In the genomic region with DNA sequence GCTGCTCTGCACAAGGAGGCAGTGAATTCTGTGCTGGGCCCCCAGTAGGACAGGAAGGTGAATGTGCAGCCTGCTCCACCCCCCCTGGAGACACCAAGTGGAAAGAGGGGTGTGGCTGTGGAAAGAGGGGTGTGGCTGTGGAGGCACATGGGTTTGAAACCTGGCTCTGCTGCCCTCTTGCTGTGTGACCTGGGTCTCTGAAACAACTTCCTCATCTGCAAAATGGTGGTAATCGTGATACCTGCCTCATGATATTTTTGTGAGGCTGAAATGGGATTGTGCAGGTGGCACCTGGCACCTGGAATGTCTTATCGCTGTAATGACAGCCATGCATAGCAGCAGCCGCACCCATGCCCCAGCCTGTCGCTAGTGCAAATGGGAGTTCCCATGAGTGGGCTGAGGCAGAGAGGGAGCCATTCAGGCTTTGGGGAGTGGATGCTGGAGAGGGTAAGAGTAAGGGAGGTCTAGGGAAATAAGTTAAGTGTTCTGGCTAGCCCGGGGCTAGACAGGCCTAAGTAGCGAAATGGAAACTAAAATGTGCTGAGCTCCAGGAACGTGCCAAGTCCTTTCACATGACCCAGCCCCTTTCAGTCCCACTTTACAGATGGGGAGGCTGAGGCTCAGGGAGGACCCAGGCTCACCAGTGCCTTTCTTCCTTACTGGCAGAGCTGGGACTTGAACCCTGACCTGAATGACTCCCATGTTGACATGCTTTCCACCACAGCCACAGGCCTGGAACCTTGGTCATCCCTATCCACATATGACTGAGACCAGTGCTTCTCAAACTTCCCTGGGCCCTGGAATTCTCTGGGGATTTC, we compare ENCODE assay signal across 12 cellular contexts. TPM values are rescaled to one million over a fixed set of nuclear protein-coding genes. Genes with fewer than 3 reads are reported as not detected.
DNase-seq lines count a peak whose midpoint lies in the region; ATAC-seq, FAIRE-seq and TF ChIP-seq lines count a peak whose summit lies in the region.
"Had no signal": no experiment of that assay in that cellular context is flagged by ENCODE, and none has a peak within 500 bp of the region (broad histone marks: within the 10 kb centered on the region; RNA-seq: fewer than 3 reads in every experiment).

No MANE protein-coding gene starts in this region.

- peaks cover 16% of the 10 kb centered on the region for H3K4me1 Mint-ChIP-seq in endodermal cell

- H3K36me3 ChIP-seq in OCI-LY1 (ENCODE audit: insufficient read depth, low read length) (no peaks in the 10 kb centered on the region), endodermal cell (ENCODE audit: control insufficient read depth, insufficient read depth, low read length) (no peaks in the 10 kb centered on the region)

- TF ChIP-seq CTCF in OCI-LY1 (IDR thresholded peaks at IDR 0.05; ENCODE audit: low read length) (peak; percentile 36), endodermal cell (conservative IDR thresholded peaks at IDR 0.05) (peak; percentile 33)

- 94 to 95% methylated on average over 7 of the region's 7 CpGs for WGBS in endodermal cell (ENCODE audit: insufficient coverage in 1 of 2, insufficient read length in 1 of 2), 2 experiments

- no peaks in the 10 kb centered on the region for H3K9me2 ChIP-seq in OCI-LY1 (ENCODE audit: low read depth, low read length)

- H3K27ac Mint-ChIP-seq in endodermal cell: no peak overlapping the region
- H3K27ac Mint-ChIP-seq: T-helper 17 cell had no signal

- H3K4me2 ChIP-seq in OCI-LY1 (ENCODE audit: low read length): no peak overlapping the region

- H3K4me3 ChIP-seq in OCI-LY1 (ENCODE audit: low read depth, low read length, poor library complexity, severe bottlenecking): no peak overlapping the region
- H3K4me3 ChIP-seq in endodermal cell (ENCODE audit: low read length): no peak overlapping the region

- H3F3A ChIP-seq in OCI-LY1 (ENCODE audit: insufficient read depth, low read length): 0 out of 2 replicates have a peak, but pooled peaks cover 3% of the 10 kb centered on the region

- no peak for ATAC-seq in HG03045 (IDR thresholded peaks at IDR 0.05; ENCODE audit: unreplicated experiment)
- no peak for ATAC-seq in HG03097 (IDR thresholded peaks at IDR 0.05; ENCODE audit: low FRiP score, unreplicated experiment)
- no peak for ATAC-seq in HG03378 (IDR thresholded peaks at IDR 0.05; ENCODE audit: unreplicated experiment)
- ATAC-seq: T-helper 17 cell had no signal

- H3K9ac ChIP-seq in OCI-LY1 (ENCODE audit: low read length): no peak overlapping the region
- no peak overlapping the region for H3K9ac ChIP-seq in endodermal cell (ENCODE audit: extremely low read depth, low read length, poor library complexity, severe bottlenecking)

- no peak overlapping the region for H3K4me3 Mint-ChIP-seq in endodermal cell
- H3K4me3 Mint-ChIP-seq: T-helper 17 cell had no signal

- H3K36me3 Mint-ChIP-seq in endodermal cell (ENCODE audit: low read depth): peaks cover 4% of the 10 kb centered on the region

- 0 out of 2 replicates have a peak, but pooled peaks cover 7% of the 10 kb centered on the region for H3K27me3 ChIP-seq in OCI-LY1 (ENCODE audit: insufficient read depth, low read length)
- no peaks in the 10 kb centered on the region for H3K27me3 ChIP-seq in endodermal cell (ENCODE audit: control insufficient read depth, insufficient read depth, low read length, poor library complexity, severe bottlenecking)

- no peaks in the 10 kb centered on the region for H4K20me1 ChIP-seq in OCI-LY1 (ENCODE audit: insufficient read depth, low read length)

- H3K9me3 ChIP-seq in OCI-LY1 (ENCODE audit: low read length): no peaks in the 10 kb centered on the region
- no peaks in the 10 kb centered on the region for H3K9me3 ChIP-seq in endodermal cell (ENCODE audit: control insufficient read depth, low read length)

- H3K9me3 Mint-ChIP-seq in endodermal cell: peaks cover 8% of the 10 kb centered on the region

- H3K4me1 ChIP-seq in OCI-LY1 (ENCODE audit: insufficient read depth, low read length, severe bottlenecking) (no peaks in the 10 kb centered on the region), endodermal cell (ENCODE audit: control insufficient read depth, insufficient read depth, low read length) (peaks cover 4% of the 10 kb centered on the region)

- no peak for FAIRE-seq in urothelium cell line (lab: Jason Lieb, UNC)
- FAIRE-seq: endometrium had no signal

- peak in 2 of 3 donors; percentile 19 to 31 for DNase-seq in stimulated activated CD4-positive, alpha-beta T cell treated with anti-CD3 and anti-CD28 coated beads, Interleukin-12 subunit alpha, Interleukin-12 subunit beta, amount 100 ng/mL, for 48 hours (ENCODE audit: low read depth in 2 of 3, low spot score in 1 of 3)
- no peak for DNase-seq in stimulated activated CD4-positive, alpha-beta T cell treated with anti-CD3 and anti-CD28 coated beads, Interleukin-12 subunit alpha, Interleukin-12 subunit beta, amount 100 ng/mL, for 4 hours
- DNase-seq in endodermal cell (peak; percentile 67), urothelium cell line (ENCODE audit: low spot score) (peak; percentile 44)
- DNase-seq: DMS79 treated with DMSO at 0.1 percent for 48 hours, NCI-H1436 treated with DMSO at 0.1 percent for 48 hours, T-helper 17 cell had no signal

- H3K27ac ChIP-seq in OCI-LY1 (ENCODE audit: low read depth, low read length, poor library complexity, severe bottlenecking) (no peak overlapping the region), endodermal cell (ENCODE audit: low read depth, low read length) (no peak overlapping the region)

- no peak overlapping the region for H2AFZ ChIP-seq in OCI-LY1 (ENCODE audit: low read length)

- H3K27me3 Mint-ChIP-seq in endodermal cell (ENCODE audit: insufficient read depth): no peaks in the 10 kb centered on the region

- H3K79me2 ChIP-seq in OCI-LY1 (ENCODE audit: insufficient read depth, low read length): no peaks in the 10 kb centered on the region

RNA-seq across cellular contexts. Expression of a gene that starts 35.0 kb away (rescaled TPM):
- under 1 TPM; 0.13 to 0.33 TPM for total RNA-seq in endodermal cell
- polyA plus RNA-seq in endodermal cell (2013, experiment 1 of 2): 0.64 TPM
- 0.66 TPM for polyA plus RNA-seq in endodermal cell (2013, experiment 2 of 2)
